1 cellular context compared by ENCODE assay signal in the genomic region with DNA sequence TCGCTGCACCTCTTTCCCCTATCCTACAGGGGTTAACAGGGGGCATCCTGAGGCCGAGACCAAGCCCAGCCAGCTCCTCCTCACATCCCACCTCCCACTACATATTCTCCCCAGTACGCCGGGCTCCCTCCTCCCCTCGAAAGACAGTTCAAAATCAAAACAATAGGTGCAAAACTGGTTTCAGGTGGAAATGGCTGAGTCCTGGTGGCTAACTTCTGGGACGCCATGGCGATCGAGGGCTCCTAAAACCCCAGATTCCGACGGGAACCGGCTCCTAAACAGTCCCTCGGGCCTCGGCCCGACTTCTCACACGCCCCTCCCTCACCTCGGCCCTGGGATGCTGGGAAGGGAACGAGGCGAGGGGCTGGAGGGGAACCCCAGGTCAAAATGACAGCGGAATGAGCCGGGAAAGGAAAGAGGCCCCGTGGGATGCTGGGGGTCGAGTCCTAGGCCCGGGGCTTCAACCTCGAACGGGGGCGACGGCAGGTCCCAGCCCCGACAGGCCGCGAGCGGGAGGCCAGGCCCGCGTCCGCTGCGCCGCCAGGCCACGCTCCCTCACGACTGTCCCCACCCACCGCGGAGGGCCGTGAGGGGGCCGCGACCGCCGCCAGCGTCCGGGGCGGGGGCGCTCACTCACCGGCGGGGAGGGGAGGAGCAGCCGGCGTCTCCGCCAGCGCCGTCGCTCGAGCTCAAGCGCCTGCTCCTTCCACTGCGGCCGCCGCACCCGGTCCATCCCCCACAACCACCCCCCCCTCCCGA.
TF ChIP-seq lines count a peak whose summit lies in the region.

No MANE protein-coding gene starts in this region.

TF ChIP-seq in HepG2, 621 proteins besides CTCF, POLR2A, EP300 and RAD21 (continued from another document and continues in another):
- TF ChIP-seq, protein P1, sequence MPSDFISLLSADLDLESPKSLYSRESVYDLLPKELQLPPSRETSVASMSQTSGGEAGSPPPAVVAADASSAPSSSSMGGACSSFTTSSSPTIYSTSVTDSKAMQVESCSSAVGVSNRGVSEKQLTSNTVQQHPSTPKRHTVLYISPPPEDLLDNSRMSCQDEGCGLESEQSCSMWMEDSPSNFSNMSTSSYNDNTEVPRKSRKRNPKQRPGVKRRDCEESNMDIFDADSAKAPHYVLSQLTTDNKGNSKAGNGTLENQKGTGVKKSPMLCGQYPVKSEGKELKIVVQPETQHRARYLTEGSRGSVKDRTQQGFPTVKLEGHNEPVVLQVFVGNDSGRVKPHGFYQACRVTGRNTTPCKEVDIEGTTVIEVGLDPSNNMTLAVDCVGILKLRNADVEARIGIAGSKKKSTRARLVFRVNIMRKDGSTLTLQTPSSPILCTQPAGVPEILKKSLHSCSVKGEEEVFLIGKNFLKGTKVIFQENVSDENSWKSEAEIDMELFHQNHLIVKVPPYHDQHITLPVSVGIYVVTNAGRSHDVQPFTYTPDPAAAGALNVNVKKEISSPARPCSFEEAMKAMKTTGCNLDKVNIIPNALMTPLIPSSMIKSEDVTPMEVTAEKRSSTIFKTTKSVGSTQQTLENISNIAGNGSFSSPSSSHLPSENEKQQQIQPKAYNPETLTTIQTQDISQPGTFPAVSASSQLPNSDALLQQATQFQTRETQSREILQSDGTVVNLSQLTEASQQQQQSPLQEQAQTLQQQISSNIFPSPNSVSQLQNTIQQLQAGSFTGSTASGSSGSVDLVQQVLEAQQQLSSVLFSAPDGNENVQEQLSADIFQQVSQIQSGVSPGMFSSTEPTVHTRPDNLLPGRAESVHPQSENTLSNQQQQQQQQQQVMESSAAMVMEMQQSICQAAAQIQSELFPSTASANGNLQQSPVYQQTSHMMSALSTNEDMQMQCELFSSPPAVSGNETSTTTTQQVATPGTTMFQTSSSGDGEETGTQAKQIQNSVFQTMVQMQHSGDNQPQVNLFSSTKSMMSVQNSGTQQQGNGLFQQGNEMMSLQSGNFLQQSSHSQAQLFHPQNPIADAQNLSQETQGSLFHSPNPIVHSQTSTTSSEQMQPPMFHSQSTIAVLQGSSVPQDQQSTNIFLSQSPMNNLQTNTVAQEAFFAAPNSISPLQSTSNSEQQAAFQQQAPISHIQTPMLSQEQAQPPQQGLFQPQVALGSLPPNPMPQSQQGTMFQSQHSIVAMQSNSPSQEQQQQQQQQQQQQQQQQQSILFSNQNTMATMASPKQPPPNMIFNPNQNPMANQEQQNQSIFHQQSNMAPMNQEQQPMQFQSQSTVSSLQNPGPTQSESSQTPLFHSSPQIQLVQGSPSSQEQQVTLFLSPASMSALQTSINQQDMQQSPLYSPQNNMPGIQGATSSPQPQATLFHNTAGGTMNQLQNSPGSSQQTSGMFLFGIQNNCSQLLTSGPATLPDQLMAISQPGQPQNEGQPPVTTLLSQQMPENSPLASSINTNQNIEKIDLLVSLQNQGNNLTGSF (CRISPR knock-in tag; IDR thresholded peaks at IDR 0.05): no peak
- TF ChIP-seq SALL2 (CRISPR knock-in tag; IDR thresholded peaks at IDR 0.05): no peak; the same call in 1 of the 2 replicates
- TF ChIP-seq POGZ (CRISPR knock-in tag; IDR thresholded peaks at IDR 0.05): no peak
- TF ChIP-seq XBP1 (CRISPR knock-in tag; IDR thresholded peaks at IDR 0.05): no peak
- TF ChIP-seq ZNF205 (CRISPR knock-in tag; IDR thresholded peaks at IDR 0.05): no peak; the same call in 1 of the 2 replicates
- TF ChIP-seq KDM4B (CRISPR knock-in tag; IDR thresholded peaks at IDR 0.05): no peak
- peak; percentile 49 for TF ChIP-seq YEATS2 (CRISPR knock-in tag; IDR thresholded peaks at IDR 0.05; ENCODE audit: borderline replicate concordance)
- no peak for TF ChIP-seq ATF7 (IDR thresholded peaks at IDR 0.05)
- no peak for TF ChIP-seq ATF7 (CRISPR knock-in tag; IDR thresholded peaks at IDR 0.05)
- no peak for TF ChIP-seq FOSL1 (CRISPR knock-in tag; IDR thresholded peaks at IDR 0.05; ENCODE audit: borderline replicate concordance)
- TF ChIP-seq, protein P2, sequence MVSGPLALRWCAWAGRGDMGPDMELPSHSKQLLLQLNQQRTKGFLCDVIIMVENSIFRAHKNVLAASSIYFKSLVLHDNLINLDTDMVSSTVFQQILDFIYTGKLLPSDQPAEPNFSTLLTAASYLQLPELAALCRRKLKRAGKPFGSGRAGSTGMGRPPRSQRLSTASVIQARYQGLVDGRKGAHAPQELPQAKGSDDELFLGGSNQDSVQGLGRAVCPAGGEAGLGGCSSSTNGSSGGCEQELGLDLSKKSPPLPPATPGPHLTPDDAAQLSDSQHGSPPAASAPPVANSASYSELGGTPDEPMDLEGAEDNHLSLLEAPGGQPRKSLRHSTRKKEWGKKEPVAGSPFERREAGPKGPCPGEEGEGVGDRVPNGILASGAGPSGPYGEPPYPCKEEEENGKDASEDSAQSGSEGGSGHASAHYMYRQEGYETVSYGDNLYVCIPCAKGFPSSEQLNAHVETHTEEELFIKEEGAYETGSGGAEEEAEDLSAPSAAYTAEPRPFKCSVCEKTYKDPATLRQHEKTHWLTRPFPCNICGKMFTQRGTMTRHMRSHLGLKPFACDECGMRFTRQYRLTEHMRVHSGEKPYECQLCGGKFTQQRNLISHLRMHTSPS (CRISPR knock-in tag; IDR thresholded peaks at IDR 0.05; ENCODE audit: low read depth): no peak
- peak; percentile 45; the same call in 1 of the 2 replicates for TF ChIP-seq GPN1 (CRISPR knock-in tag; IDR thresholded peaks at IDR 0.05; ENCODE audit: borderline replicate concordance)
- TF ChIP-seq, protein P3, sequence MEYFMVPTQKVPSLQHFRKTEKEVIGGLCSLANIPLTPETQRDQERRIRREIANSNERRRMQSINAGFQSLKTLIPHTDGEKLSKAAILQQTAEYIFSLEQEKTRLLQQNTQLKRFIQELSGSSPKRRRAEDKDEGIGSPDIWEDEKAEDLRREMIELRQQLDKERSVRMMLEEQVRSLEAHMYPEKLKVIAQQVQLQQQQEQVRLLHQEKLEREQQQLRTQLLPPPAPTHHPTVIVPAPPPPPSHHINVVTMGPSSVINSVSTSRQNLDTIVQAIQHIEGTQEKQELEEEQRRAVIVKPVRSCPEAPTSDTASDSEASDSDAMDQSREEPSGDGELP (IDR thresholded peaks at IDR 0.05; ENCODE audit: borderline replicate concordance, low read depth): no peak
- TF ChIP-seq, protein P4, sequence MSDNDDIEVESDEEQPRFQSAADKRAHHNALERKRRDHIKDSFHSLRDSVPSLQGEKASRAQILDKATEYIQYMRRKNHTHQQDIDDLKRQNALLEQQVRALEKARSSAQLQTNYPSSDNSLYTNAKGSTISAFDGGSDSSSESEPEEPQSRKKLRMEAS (IDR thresholded peaks at IDR 0.05): 0 out of 2 replicates have a peak, but pooled peaks have one; percentile 25
- TF ChIP-seq, protein P5, sequence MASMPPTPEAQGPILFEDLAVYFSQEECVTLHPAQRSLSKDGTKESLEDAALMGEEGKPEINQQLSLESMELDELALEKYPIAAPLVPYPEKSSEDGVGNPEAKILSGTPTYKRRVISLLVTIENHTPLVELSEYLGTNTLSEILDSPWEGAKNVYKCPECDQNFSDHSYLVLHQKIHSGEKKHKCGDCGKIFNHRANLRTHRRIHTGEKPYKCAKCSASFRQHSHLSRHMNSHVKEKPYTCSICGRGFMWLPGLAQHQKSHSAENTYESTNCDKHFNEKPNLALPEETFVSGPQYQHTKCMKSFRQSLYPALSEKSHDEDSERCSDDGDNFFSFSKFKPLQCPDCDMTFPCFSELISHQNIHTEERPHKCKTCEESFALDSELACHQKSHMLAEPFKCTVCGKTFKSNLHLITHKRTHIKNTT (CRISPR knock-in tag; IDR thresholded peaks at IDR 0.05): no peak
- TF ChIP-seq NFATC3 (CRISPR knock-in tag; IDR thresholded peaks at IDR 0.05): no peak
- TF ChIP-seq, protein P6, sequence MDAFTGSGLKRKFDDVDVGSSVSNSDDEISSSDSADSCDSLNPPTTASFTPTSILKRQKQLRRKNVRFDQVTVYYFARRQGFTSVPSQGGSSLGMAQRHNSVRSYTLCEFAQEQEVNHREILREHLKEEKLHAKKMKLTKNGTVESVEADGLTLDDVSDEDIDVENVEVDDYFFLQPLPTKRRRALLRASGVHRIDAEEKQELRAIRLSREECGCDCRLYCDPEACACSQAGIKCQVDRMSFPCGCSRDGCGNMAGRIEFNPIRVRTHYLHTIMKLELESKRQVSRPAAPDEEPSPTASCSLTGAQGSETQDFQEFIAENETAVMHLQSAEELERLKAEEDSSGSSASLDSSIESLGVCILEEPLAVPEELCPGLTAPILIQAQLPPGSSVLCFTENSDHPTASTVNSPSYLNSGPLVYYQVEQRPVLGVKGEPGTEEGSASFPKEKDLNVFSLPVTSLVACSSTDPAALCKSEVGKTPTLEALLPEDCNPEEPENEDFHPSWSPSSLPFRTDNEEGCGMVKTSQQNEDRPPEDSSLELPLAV (CRISPR knock-in tag; conservative IDR thresholded peaks at IDR 0.05; ENCODE audit: low read depth): no peak
- TF ChIP-seq, protein P7, sequence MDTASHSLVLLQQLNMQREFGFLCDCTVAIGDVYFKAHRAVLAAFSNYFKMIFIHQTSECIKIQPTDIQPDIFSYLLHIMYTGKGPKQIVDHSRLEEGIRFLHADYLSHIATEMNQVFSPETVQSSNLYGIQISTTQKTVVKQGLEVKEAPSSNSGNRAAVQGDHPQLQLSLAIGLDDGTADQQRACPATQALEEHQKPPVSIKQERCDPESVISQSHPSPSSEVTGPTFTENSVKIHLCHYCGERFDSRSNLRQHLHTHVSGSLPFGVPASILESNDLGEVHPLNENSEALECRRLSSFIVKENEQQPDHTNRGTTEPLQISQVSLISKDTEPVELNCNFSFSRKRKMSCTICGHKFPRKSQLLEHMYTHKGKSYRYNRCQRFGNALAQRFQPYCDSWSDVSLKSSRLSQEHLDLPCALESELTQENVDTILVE (CRISPR knock-in tag; IDR thresholded peaks at IDR 0.05): peak; percentile 49; the same call in 1 of the 2 replicates
- TF ChIP-seq ZNF709 (CRISPR knock-in tag; IDR thresholded peaks at IDR 0.05): no peak; the same call in none of the 2 replicates
- TF ChIP-seq ZNF207 (IDR thresholded peaks at IDR 0.05; ENCODE audit: borderline replicate concordance): no peak
- no peak for TF ChIP-seq ZNF138 (CRISPR knock-in tag; IDR thresholded peaks at IDR 0.05; ENCODE audit: low read depth)
- TF ChIP-seq, protein P8, sequence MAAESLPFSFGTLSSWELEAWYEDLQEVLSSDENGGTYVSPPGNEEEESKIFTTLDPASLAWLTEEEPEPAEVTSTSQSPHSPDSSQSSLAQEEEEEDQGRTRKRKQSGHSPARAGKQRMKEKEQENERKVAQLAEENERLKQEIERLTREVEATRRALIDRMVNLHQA (CRISPR knock-in tag; IDR thresholded peaks at IDR 0.05): no peak
- TF ChIP-seq TAF1 (CRISPR knock-in tag; IDR thresholded peaks at IDR 0.05): peak; percentile 48
- TF ChIP-seq, protein P9, sequence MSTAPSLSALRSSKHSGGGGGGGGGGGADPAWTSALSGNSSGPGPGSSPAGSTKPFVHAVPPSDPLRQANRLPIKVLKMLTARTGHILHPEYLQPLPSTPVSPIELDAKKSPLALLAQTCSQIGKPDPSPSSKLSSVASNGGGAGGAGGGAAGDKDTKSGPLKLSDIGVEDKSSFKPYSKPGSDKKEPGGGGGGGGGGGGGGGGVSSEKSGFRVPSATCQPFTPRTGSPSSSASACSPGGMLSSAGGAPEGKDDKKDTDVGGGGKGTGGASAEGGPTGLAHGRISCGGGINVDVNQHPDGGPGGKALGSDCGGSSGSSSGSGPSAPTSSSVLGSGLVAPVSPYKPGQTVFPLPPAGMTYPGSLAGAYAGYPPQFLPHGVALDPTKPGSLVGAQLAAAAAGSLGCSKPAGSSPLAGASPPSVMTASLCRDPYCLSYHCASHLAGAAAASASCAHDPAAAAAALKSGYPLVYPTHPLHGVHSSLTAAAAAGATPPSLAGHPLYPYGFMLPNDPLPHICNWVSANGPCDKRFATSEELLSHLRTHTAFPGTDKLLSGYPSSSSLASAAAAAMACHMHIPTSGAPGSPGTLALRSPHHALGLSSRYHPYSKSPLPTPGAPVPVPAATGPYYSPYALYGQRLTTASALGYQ (CRISPR knock-in tag; IDR thresholded peaks at IDR 0.05): no peak
- TF ChIP-seq, protein P10, sequence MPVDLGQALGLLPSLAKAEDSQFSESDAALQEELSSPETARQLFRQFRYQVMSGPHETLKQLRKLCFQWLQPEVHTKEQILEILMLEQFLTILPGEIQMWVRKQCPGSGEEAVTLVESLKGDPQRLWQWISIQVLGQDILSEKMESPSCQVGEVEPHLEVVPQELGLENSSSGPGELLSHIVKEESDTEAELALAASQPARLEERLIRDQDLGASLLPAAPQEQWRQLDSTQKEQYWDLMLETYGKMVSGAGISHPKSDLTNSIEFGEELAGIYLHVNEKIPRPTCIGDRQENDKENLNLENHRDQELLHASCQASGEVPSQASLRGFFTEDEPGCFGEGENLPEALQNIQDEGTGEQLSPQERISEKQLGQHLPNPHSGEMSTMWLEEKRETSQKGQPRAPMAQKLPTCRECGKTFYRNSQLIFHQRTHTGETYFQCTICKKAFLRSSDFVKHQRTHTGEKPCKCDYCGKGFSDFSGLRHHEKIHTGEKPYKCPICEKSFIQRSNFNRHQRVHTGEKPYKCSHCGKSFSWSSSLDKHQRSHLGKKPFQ (CRISPR knock-in tag; IDR thresholded peaks at IDR 0.05; ENCODE audit: insufficient replicate concordance): peak; percentile 78
- TF ChIP-seq ZBTB7A (CRISPR knock-in tag; IDR thresholded peaks at IDR 0.05): peak; percentile 67; the same call in 1 of the 2 replicates
- TF ChIP-seq, protein P11, sequence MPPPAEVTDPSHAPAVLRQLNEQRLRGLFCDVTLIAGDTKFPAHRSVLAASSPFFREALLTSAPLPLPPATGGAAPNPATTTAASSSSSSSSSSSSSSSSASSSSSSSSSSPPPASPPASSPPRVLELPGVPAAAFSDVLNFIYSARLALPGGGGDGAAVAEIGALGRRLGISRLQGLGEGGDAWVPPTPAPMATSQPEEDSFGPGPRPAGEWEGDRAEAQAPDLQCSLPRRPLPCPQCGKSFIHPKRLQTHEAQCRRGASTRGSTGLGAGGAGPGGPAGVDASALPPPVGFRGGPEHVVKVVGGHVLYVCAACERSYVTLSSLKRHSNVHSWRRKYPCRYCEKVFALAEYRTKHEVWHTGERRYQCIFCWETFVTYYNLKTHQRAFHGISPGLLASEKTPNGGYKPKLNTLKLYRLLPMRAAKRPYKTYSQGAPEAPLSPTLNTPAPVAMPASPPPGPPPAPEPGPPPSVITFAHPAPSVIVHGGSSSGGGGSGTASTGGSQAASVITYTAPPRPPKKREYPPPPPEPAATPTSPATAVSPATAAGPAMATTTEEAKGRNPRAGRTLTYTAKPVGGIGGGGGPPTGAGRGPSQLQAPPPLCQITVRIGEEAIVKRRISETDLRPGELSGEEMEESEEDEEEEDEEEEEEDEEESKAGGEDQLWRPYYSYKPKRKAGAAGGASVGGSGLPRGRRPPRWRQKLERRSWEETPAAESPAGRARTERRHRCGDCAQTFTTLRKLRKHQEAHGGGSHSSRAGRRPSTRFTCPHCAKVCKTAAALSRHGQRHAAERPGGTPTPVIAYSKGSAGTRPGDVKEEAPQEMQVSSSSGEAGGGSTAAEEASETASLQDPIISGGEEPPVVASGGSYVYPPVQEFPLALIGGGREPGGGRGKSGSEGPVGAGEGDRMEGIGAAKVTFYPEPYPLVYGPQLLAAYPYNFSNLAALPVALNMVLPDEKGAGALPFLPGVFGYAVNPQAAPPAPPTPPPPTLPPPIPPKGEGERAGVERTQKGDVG (CRISPR knock-in tag; IDR thresholded peaks at IDR 0.05; ENCODE audit: borderline replicate concordance): 0 out of 2 replicates have a peak, but pooled peaks have one; percentile 58
- TF ChIP-seq, protein P12, sequence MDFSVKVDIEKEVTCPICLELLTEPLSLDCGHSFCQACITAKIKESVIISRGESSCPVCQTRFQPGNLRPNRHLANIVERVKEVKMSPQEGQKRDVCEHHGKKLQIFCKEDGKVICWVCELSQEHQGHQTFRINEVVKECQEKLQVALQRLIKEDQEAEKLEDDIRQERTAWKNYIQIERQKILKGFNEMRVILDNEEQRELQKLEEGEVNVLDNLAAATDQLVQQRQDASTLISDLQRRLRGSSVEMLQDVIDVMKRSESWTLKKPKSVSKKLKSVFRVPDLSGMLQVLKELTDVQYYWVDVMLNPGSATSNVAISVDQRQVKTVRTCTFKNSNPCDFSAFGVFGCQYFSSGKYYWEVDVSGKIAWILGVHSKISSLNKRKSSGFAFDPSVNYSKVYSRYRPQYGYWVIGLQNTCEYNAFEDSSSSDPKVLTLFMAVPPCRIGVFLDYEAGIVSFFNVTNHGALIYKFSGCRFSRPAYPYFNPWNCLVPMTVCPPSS (IDR thresholded peaks at IDR 0.05): no peak
- TF ChIP-seq ZNF563 (CRISPR knock-in tag; IDR thresholded peaks at IDR 0.05): peak; percentile 75
- TF ChIP-seq ZBTB7B (CRISPR knock-in tag; IDR thresholded peaks at IDR 0.05): 0 out of 2 replicates have a peak, but pooled peaks have one; percentile 11
